2 cellular contexts compared by ENCODE assay signal in the genomic region with DNA sequence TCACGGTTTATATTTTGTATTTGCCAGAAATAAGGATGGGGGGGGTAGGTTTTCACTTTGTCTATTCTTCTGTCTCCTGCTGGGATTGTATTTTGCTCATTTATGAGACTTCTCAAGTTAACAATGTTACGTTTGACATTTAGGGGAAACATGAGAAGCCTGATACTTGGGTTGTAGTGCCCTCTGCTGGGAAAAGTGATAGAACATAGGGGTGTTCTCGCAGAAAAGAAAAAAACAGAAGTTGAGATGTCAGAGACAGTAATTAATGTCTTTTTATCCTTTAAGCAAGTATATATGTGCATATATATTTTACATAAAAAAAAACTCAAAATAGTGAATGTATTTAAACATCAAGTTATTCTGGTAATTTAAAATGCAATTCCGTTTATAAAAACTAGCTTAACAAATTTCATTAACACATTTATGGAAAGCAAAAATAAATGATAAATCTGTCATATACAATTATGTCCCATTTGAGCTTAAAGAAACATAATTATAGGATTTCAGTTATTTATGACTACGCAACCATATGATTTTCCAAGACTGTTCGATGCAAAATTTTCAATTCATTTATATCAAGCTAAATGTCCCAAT.
TF ChIP-seq lines count a peak whose summit lies in the region.

No MANE protein-coding gene starts in this region.

TF ChIP-seq in K562, 482 proteins besides CTCF, POLR2A, EP300 and RAD21 (continued from another document):
- TF ChIP-seq E2F8 (IDR thresholded peaks at IDR 0.05; ENCODE audit: low read depth, partially characterized antibody) (no peak), ZNF384 (IDR thresholded peaks at IDR 0.05; ENCODE audit: low read depth, low read length) (peak; percentile 83), SUPT5H (IDR thresholded peaks at IDR 0.05) (no peak), RBBP5 (IDR thresholded peaks at IDR 0.05; ENCODE audit: borderline replicate concordance, insufficient read depth, low read length, poor library complexity, severe bottlenecking) (no peak), CREBBP (IDR thresholded peaks at IDR 0.05; ENCODE audit: low read depth, low read length) (no peak), PBX2 (CRISPR knock-in tag; IDR thresholded peaks at IDR 0.05; ENCODE audit: low read depth) (no peak), PBX2 (tag; conservative IDR thresholded peaks at IDR 0.05; ENCODE audit: low read depth) (peak; percentile 94), ARID2 (IDR thresholded peaks at IDR 0.05) (peak; percentile 88), SMC3 (conservative IDR thresholded peaks at IDR 0.05; ENCODE audit: insufficient read depth, low read depth, low read length) (peak; percentile 67), MEIS2 (IDR thresholded peaks at IDR 0.05; ENCODE audit: partially characterized antibody) (peak; percentile 84), PKNOX1 (IDR thresholded peaks at IDR 0.05) (peak; percentile 88), ZKSCAN1 (IDR thresholded peaks at IDR 0.05; ENCODE audit: low read depth, low read length) (no peak), CC2D1A (IDR thresholded peaks at IDR 0.05) (0 out of 2 replicates have a peak, but pooled peaks have one; percentile 41)
- TF ChIP-seq, protein P1, sequence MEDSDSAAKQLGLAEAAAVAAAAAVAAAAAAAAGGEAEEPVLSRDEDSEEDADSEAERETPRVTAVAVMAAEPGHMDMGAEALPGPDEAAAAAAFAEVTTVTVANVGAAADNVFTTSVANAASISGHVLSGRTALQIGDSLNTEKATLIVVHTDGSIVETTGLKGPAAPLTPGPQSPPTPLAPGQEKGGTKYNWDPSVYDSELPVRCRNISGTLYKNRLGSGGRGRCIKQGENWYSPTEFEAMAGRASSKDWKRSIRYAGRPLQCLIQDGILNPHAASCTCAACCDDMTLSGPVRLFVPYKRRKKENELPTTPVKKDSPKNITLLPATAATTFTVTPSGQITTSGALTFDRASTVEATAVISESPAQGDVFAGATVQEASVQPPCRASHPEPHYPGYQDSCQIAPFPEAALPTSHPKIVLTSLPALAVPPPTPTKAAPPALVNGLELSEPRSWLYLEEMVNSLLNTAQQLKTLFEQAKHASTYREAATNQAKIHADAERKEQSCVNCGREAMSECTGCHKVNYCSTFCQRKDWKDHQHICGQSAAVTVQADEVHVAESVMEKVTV (CRISPR knock-in tag; IDR thresholded peaks at IDR 0.05): peak; percentile 93
- TF ChIP-seq, protein P2, sequence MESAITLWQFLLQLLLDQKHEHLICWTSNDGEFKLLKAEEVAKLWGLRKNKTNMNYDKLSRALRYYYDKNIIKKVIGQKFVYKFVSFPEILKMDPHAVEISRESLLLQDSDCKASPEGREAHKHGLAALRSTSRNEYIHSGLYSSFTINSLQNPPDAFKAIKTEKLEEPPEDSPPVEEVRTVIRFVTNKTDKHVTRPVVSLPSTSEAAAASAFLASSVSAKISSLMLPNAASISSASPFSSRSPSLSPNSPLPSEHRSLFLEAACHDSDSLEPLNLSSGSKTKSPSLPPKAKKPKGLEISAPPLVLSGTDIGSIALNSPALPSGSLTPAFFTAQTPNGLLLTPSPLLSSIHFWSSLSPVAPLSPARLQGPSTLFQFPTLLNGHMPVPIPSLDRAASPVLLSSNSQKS (CRISPR knock-in tag; IDR thresholded peaks at IDR 0.05): no peak

TF ChIP-seq in liver, 16 proteins besides CTCF, POLR2A, EP300 and RAD21 (continued from another document):
- TF ChIP-seq FOXA2 (IDR thresholded peaks at IDR 0.05) (no peak), RXRA (IDR thresholded peaks at IDR 0.05) (no peak), SP1 (IDR thresholded peaks at IDR 0.05) (no peak), JUND (IDR thresholded peaks at IDR 0.05) (no peak), GABPA (IDR thresholded peaks at IDR 0.05 in 1 of 2, conservative IDR thresholded peaks at IDR 0.05 in 1 of 2) (no peak), FOXA1 (IDR thresholded peaks at IDR 0.05) (no peak), YY1 (IDR thresholded peaks at IDR 0.05) (no peak)
- TF ChIP-seq, protein P3, sequence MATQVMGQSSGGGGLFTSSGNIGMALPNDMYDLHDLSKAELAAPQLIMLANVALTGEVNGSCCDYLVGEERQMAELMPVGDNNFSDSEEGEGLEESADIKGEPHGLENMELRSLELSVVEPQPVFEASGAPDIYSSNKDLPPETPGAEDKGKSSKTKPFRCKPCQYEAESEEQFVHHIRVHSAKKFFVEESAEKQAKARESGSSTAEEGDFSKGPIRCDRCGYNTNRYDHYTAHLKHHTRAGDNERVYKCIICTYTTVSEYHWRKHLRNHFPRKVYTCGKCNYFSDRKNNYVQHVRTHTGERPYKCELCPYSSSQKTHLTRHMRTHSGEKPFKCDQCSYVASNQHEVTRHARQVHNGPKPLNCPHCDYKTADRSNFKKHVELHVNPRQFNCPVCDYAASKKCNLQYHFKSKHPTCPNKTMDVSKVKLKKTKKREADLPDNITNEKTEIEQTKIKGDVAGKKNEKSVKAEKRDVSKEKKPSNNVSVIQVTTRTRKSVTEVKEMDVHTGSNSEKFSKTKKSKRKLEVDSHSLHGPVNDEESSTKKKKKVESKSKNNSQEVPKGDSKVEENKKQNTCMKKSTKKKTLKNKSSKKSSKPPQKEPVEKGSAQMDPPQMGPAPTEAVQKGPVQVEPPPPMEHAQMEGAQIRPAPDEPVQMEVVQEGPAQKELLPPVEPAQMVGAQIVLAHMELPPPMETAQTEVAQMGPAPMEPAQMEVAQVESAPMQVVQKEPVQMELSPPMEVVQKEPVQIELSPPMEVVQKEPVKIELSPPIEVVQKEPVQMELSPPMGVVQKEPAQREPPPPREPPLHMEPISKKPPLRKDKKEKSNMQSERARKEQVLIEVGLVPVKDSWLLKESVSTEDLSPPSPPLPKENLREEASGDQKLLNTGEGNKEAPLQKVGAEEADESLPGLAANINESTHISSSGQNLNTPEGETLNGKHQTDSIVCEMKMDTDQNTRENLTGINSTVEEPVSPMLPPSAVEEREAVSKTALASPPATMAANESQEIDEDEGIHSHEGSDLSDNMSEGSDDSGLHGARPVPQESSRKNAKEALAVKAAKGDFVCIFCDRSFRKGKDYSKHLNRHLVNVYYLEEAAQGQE (IDR thresholded peaks at IDR 0.05): no peak
